ENCODE assay signal across 22 cellular contexts in genomic region chr15:55337160-55337559, GRCh38. TPM values are rescaled to one million over a fixed set of nuclear protein-coding genes. Genes with fewer than 3 reads are reported as not detected.
DNase-seq lines count a peak whose midpoint lies in the region; ATAC-seq and TF ChIP-seq lines count a peak whose summit lies in the region.
"Had no signal": no experiment of that assay in that cellular context is flagged by ENCODE, and none has a peak within 500 bp of the region (broad histone marks: within the 10 kb centered on the region; RNA-seq: fewer than 3 reads in every experiment).

No MANE protein-coding gene starts in this region.

- CTCF ChIA-PET in IMR-90 (lab: Yijun Ruan, JAX): no interaction called here
- CTCF ChIA-PET in T-cell (lab: Charles Lee): no interaction called here

- 80% methylated on average over 1 of the region's 1 CpG; no CpG with 5 or more reads in 1 of the 2 experiments for WGBS in IMR-90 (ENCODE audit: extremely low coverage in 2 of 2, insufficient read length in 1 of 2), 2 experiments

- no peaks in the 10 kb centered on the region for H3K4me1 Mint-ChIP-seq in T-cell
- H3K4me1 Mint-ChIP-seq in activated T-helper 2 cell treated with anti-CD3 and anti-CD28 coated beads, Interferon-gamma antibody, Interleukin-2, Interleukin-4, amounts not matched to agents 10 μg/mL and 5 μg/mL and 100 μg/mL, durations not matched to agents 14 hours and 24 hours and 36 hours (ENCODE audit: low read depth): no peaks in the 10 kb centered on the region
- H3K4me1 Mint-ChIP-seq: CD8-positive, alpha-beta memory T cell had no signal

- no peak for TF ChIP-seq POLR2A in IMR-90 (IDR thresholded peaks at IDR 0.05; ENCODE audit: low read depth, low read length)

- no peak overlapping the region for H3K4me3 ChIP-seq in IMR-90 (ENCODE audit: insufficient read depth, low read depth, low read length)
- no peak overlapping the region for H3K4me3 ChIP-seq in choroid plexus epithelial cell (ENCODE audit: low read depth, low read length)
- H3K4me3 ChIP-seq: A549; BLaER1 treated with 17β-estradiol and CSF1 and Interleukin-3, amounts not matched to agents 10 nM and 100 nM; HAP-1 had no signal

- H2AK5ac ChIP-seq in IMR-90 (ENCODE audit: low read depth, low read length): no peak overlapping the region; the same call in 1 of the 2 replicates

- no peak overlapping the region for H3K9ac ChIP-seq in IMR-90 (ENCODE audit: low read depth, low read length)
- H3K9ac ChIP-seq: BLaER1 treated with 17β-estradiol and CSF1 and Interleukin-3, amounts not matched to agents 10 nM and 100 nM had no signal

- H3K27ac ChIP-seq in IMR-90 (ENCODE audit: insufficient read depth, low read length): no peak overlapping the region
- H3K27ac ChIP-seq: A549; BLaER1 treated with 17β-estradiol and CSF1 and Interleukin-3, amounts not matched to agents 10 nM and 100 nM had no signal

- no peak overlapping the region for H2BK20ac ChIP-seq in IMR-90 (ENCODE audit: low read depth, low read length)

- H4K8ac ChIP-seq in IMR-90 (ENCODE audit: low read depth in 2 of 2, low read length in 2 of 2): no peak overlapping the region

- dilution Hi-C loops in IMR-90 (cut with HindIII; ENCODE audit: low sequenced_read_pairs, unreplicated experiment): no loop called here

- no peak overlapping the region for H4K5ac ChIP-seq in IMR-90 (ENCODE audit: low read depth, low read length)

- H3K79me1 ChIP-seq in IMR-90 (ENCODE audit: low read depth in 1 of 2, low read length in 2 of 2): no peaks in the 10 kb centered on the region; a peak in 1 of 4 replicates

- no peak overlapping the region for H3K4ac ChIP-seq in IMR-90 (ENCODE audit: low read depth, low read length)

- H3K9me1 ChIP-seq in IMR-90 (ENCODE audit: insufficient read depth, low read length): no peaks in the 10 kb centered on the region

- no peaks in the 10 kb centered on the region for H3K27me3 Mint-ChIP-seq in T-cell
- no peaks in the 10 kb centered on the region for H3K27me3 Mint-ChIP-seq in activated T-helper 2 cell treated with anti-CD3 and anti-CD28 coated beads, Interferon-gamma antibody, Interleukin-2, Interleukin-4, amounts not matched to agents 10 μg/mL and 5 μg/mL and 100 μg/mL, durations not matched to agents 14 hours and 24 hours and 36 hours (ENCODE audit: low read depth)
- H3K27me3 Mint-ChIP-seq: CD4-positive, alpha-beta T cell; CD8-positive, alpha-beta memory T cell had no signal

- no peak overlapping the region for H2BK15ac ChIP-seq in IMR-90 (ENCODE audit: low read depth, low read length)

- H3K4me2 ChIP-seq in IMR-90 (ENCODE audit: low read depth, low read length): no peak overlapping the region
- H3K4me2 ChIP-seq: A549; BLaER1 treated with 17β-estradiol and CSF1 and Interleukin-3, amounts not matched to agents 10 nM and 100 nM had no signal

- H2BK120ac ChIP-seq in IMR-90 (ENCODE audit: low read depth, low read length): no peak overlapping the region

- H4K20me1 ChIP-seq in IMR-90 (ENCODE audit: insufficient read depth, low read length): no peaks in the 10 kb centered on the region
- H4K20me1 ChIP-seq: BLaER1 treated with 17β-estradiol and CSF1 and Interleukin-3, amounts not matched to agents 10 nM and 100 nM had no signal

- H2BK5ac ChIP-seq in IMR-90 (ENCODE audit: low read depth, low read length, poor library complexity, severe bottlenecking): no peak overlapping the region

- H3K23ac ChIP-seq in IMR-90 (ENCODE audit: low read depth, low read length): no peak overlapping the region

- H3K9me3 ChIP-seq in IMR-90 (ENCODE audit: control insufficient read depth, insufficient read depth, low read length): no peaks in the 10 kb centered on the region
- H3K9me3 ChIP-seq: A549; BE2C; BLaER1 treated with 17β-estradiol and CSF1 and Interleukin-3, amounts not matched to agents 10 nM and 100 nM; HAP-1 had no signal

- no peak for TF ChIP-seq CTCF in IMR-90 (conservative IDR thresholded peaks at IDR 0.05; ENCODE audit: low read depth, low read length)
- TF ChIP-seq CTCF in choroid plexus epithelial cell (conservative IDR thresholded peaks at IDR 0.05; ENCODE audit: low read depth, low read length): no peak

- no peak overlapping the region for H3K14ac ChIP-seq in IMR-90 (replicated peaks; ENCODE audit: low read depth, low read length)

- POLR2A ChIA-PET in IMR-90 (lab: Charles Lee; ENCODE audit: unreplicated experiment) (no interaction called here), T-cell (lab: Charles Lee) (no interaction called here)

- H3K36me3 ChIP-seq in IMR-90 (ENCODE audit: control insufficient read depth, insufficient read depth, low read length): peaks cover 13% of the 10 kb centered on the region
- H3K36me3 ChIP-seq: BE2C, HAP-1 had no signal

- H3K9me3 Mint-ChIP-seq in T-cell: no peaks in the 10 kb centered on the region
- H3K9me3 Mint-ChIP-seq in activated T-helper 2 cell treated with anti-CD3 and anti-CD28 coated beads, Interferon-gamma antibody, Interleukin-2, Interleukin-4, amounts not matched to agents 10 μg/mL and 5 μg/mL and 100 μg/mL, durations not matched to agents 14 hours and 24 hours and 36 hours: no peaks in the 10 kb centered on the region
- H3K9me3 Mint-ChIP-seq: CD14-positive monocyte; CD4-positive, alpha-beta T cell; CD8-positive, alpha-beta memory T cell; HFFc6 had no signal

- H3K4me3 Mint-ChIP-seq in T-cell: no peak overlapping the region
- H3K4me3 Mint-ChIP-seq in activated T-helper 2 cell treated with anti-CD3 and anti-CD28 coated beads, Interferon-gamma antibody, Interleukin-2, Interleukin-4, amounts not matched to agents 10 μg/mL and 5 μg/mL and 100 μg/mL, durations not matched to agents 14 hours and 24 hours and 36 hours (ENCODE audit: low read depth): no peak overlapping the region
- H3K4me3 Mint-ChIP-seq: CD14-positive monocyte; CD4-positive, alpha-beta T cell; CD8-positive, alpha-beta memory T cell; HFFc6 had no signal

- H3K18ac ChIP-seq in IMR-90 (ENCODE audit: low read depth, low read length): no peak overlapping the region

- ATAC-seq in IMR-90 (ENCODE audit: low read depth) (0 out of 2 replicates have a peak, but pooled peaks have one; percentile 11), left lobe of liver (peak; percentile 62), T-cell (replicated peaks in 1 of 4) (no peak), GM19395 (IDR thresholded peaks at IDR 0.05; ENCODE audit: unreplicated experiment) (no peak)
- ATAC-seq: A549 had no signal

- H3K27me3 ChIP-seq in IMR-90 (ENCODE audit: control insufficient read depth, insufficient read depth, low read length): no peaks in the 10 kb centered on the region
- H3K27me3 ChIP-seq: BE2C; BLaER1 treated with 17β-estradiol and CSF1 and Interleukin-3, amounts not matched to agents 10 nM and 100 nM had no signal

- H3K4me1 ChIP-seq in IMR-90 (ENCODE audit: control insufficient read depth, insufficient read depth, low read length): no peaks in the 10 kb centered on the region; the same call in 1 of the 2 replicates
- H3K4me1 ChIP-seq: HAP-1 had no signal

- H3K27ac Mint-ChIP-seq in T-cell: no peak overlapping the region
- no peak overlapping the region for H3K27ac Mint-ChIP-seq in activated T-helper 2 cell treated with anti-CD3 and anti-CD28 coated beads, Interferon-gamma antibody, Interleukin-2, Interleukin-4, amounts not matched to agents 10 μg/mL and 5 μg/mL and 100 μg/mL, durations not matched to agents 14 hours and 24 hours and 36 hours
- H3K27ac Mint-ChIP-seq: HFFc6 had no signal

- H2AFZ ChIP-seq in IMR-90 (replicated peaks; ENCODE audit: low read length, poor library complexity): no peak overlapping the region

- in situ Hi-C loops in IMR-90 (cut with MboI; ENCODE audit: low sequenced_read_pairs): no loop called here

- H3K36me3 Mint-ChIP-seq in T-cell: peaks cover 31% of the 10 kb centered on the region
- peaks cover 32% of the 10 kb centered on the region for H3K36me3 Mint-ChIP-seq in activated T-helper 2 cell treated with anti-CD3 and anti-CD28 coated beads, Interferon-gamma antibody, Interleukin-2, Interleukin-4, amounts not matched to agents 10 μg/mL and 5 μg/mL and 100 μg/mL, durations not matched to agents 14 hours and 24 hours and 36 hours (ENCODE audit: low read depth)

- DNase-seq in IMR-90: no peak
- DNase-seq in choroid plexus epithelial cell (ENCODE audit: low read depth): peak; percentile 51
- no peak for DNase-seq in left lobe of liver (ENCODE audit: low spot score)
- DNase-seq in T-cell: no peak
- DNase-seq in activated T-helper 2 cell treated with anti-CD3 and anti-CD28 coated beads, Interferon-gamma antibody, Interleukin-2, Interleukin-4, amounts not matched to agents 10 μg/mL and 5 μg/mL and 100 μg/mL, durations not matched to agents 14 hours and 24 hours and 36 hours (ENCODE audit: low spot score): no peak
- DNase-seq: 8988T; ACHN; AML-193; BE2C; CD4-positive, alpha-beta T cell; CD8-positive, alpha-beta memory T cell; DMS 273 treated with DMSO at 0.1 percent for 48 hours; DMS53; DMS79 treated with DMSO at 0.1 percent for 48 hours; GF-D8; GOT3; HFFc6 had no signal

- no TSS peak for BruUV-seq in IMR-90 (replicated peaks; lab: Mats Ljungman, UMichigan)

- H3K56ac ChIP-seq in IMR-90 (ENCODE audit: extremely low read depth, insufficient read depth, low read length): no peak overlapping the region

- intact Hi-C loops in IMR-90 (cut with micrococcal nuclease): no loop called here
- intact Hi-C loops in activated T-helper 2 cell treated with anti-CD3 and anti-CD28 coated beads, Interferon-gamma antibody, Interleukin-2, Interleukin-4, amounts not matched to agents 10 μg/mL and 5 μg/mL and 100 μg/mL, durations not matched to agents 14 hours and 24 hours and 36 hours (cut with micrococcal nuclease): no loop called here

- H2AK9ac ChIP-seq in IMR-90 (replicated peaks; ENCODE audit: low read depth, low read length, poor library complexity): no peak overlapping the region

- TF ChIP-seq RAD21 in IMR-90 (IDR thresholded peaks at IDR 0.05; ENCODE audit: low read length): no peak

- H4K91ac ChIP-seq in IMR-90 (ENCODE audit: insufficient read depth, low read depth, low read length): no peak overlapping the region

RNA-seq across cellular contexts. Expression of gene PIGB, which starts 18.1 kb away (rescaled TPM):
- total RNA-seq in IMR-90 (2012; rRNA removed) (11.8 and 17.5 TPM in 2 replicates), left lobe of liver (5.4 TPM), T-cell (10 to 100 TPM; 16.3 to 28.2 (median 20.1) TPM)
- 8.0 and 9.2 TPM in 2 replicates for polyA plus RNA-seq in IMR-90 (2012; rRNA removed)
- polyA plus RNA-seq in IMR-90 (2012; cell fraction: cytosol; rRNA removed): 2.2 and 2.9 TPM in 2 replicates
- polyA plus RNA-seq in IMR-90 (2012; cell fraction: nucleus; rRNA removed; ENCODE audit: low replicate concordance): 2.9 and 29.2 TPM in 2 replicates
- 19.7 and 21.0 TPM in 2 replicates for total RNA-seq in activated T-helper 2 cell treated with anti-CD3 and anti-CD28 coated beads, Interferon-gamma antibody, Interleukin-2, Interleukin-4, amounts not matched to agents 10 μg/mL and 5 μg/mL and 100 μg/mL, durations not matched to agents 14 hours and 24 hours and 36 hours

RNA-seq across cellular contexts. Expression of gene PIGBOS1, which starts 18.2 kb away (rescaled TPM):
- 11.7 and 12.7 TPM in 2 replicates for total RNA-seq in IMR-90 (2012; rRNA removed)
- 11.7 and 12.1 TPM in 2 replicates for polyA plus RNA-seq in IMR-90 (2012; rRNA removed)
- polyA plus RNA-seq in IMR-90 (2012; cell fraction: cytosol; rRNA removed): 16.6 and 26.3 TPM in 2 replicates
- 2.0 and 5.7 TPM in 2 replicates for polyA plus RNA-seq in IMR-90 (2012; cell fraction: nucleus; rRNA removed; ENCODE audit: low replicate concordance)
- 7.0 TPM for total RNA-seq in left lobe of liver
- 10 to 100 TPM; 10.0 to 24.4 (median 16.7) TPM for total RNA-seq in T-cell
- 9.5 and 12.3 TPM in 2 replicates for total RNA-seq in activated T-helper 2 cell treated with anti-CD3 and anti-CD28 coated beads, Interferon-gamma antibody, Interleukin-2, Interleukin-4, amounts not matched to agents 10 μg/mL and 5 μg/mL and 100 μg/mL, durations not matched to agents 14 hours and 24 hours and 36 hours

RNA-seq across cellular contexts. Expression of gene RAB27A, which starts 47.5 kb away (rescaled TPM):
- total RNA-seq in IMR-90 (2012; rRNA removed): 4.8 and 8.6 TPM in 2 replicates
- 12.1 and 13.7 TPM in 2 replicates for polyA plus RNA-seq in IMR-90 (2012; rRNA removed)
- 2.6 and 9.4 TPM in 2 replicates for polyA plus RNA-seq in IMR-90 (2012; cell fraction: cytosol; rRNA removed)
- 1.7 and 10.6 TPM in 2 replicates for polyA plus RNA-seq in IMR-90 (2012; cell fraction: nucleus; rRNA removed; ENCODE audit: low replicate concordance)
- total RNA-seq in left lobe of liver: 16.7 TPM
- total RNA-seq in T-cell: 10 to 100 TPM; 29.7 to 47.2 (median 35.2) TPM
- 72.3 and 74.4 TPM in 2 replicates for total RNA-seq in activated T-helper 2 cell treated with anti-CD3 and anti-CD28 coated beads, Interferon-gamma antibody, Interleukin-2, Interleukin-4, amounts not matched to agents 10 μg/mL and 5 μg/mL and 100 μg/mL, durations not matched to agents 14 hours and 24 hours and 36 hours

Comparison
In these comparisons a context has a peak if more than half of its experiments do, and no peak if none do; other contexts are left out.
1. ATAC-seq: peak in IMR-90 (single experiment) and left lobe of liver (single experiment); none in T-cell (0 of 4) and GM19395 (single experiment).